1 cellular context compared by ENCODE assay signal in the genomic region with DNA sequence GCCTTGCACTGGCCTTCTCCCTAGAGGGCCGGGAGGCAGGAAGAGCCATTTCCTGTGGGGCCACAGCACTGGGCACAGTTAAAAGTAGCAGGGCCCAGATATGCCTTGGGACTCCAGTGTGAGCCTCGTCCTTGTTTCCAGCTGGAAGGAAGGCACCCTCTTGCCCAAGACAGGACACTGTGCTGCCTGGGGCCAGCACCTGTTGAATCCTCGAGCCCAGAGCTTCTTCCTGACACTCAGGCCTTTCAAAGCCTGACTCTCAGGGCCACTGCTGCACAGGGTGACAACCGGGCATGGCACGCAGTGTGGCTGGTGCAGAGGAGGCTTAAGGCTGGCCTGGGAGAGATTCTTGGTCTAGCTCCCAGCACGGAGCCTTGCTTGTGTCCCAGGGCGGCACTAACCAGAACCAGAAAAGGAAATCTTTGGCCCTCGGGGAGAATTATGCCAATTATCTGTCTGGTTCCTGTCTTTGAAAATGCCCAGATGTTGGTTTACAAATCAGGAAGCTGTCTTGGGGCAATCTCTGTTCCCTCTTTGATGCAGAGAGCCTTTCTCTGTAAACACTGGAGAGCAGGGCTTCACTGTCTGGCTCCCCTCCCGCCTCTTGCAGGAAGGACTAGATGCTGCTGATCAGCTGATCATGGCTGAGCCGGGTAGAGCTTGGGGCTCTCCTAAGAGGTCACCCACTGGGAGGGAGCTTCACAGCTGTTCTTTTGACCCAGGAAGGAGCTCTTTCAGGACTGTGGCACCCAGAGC.
TF ChIP-seq lines count a peak whose summit lies in the region.

No MANE protein-coding gene starts in this region.

TF ChIP-seq in IMR-90, 13 proteins besides CTCF, POLR2A, EP300 and RAD21 (continued from another document):
- TF ChIP-seq, protein P1, sequence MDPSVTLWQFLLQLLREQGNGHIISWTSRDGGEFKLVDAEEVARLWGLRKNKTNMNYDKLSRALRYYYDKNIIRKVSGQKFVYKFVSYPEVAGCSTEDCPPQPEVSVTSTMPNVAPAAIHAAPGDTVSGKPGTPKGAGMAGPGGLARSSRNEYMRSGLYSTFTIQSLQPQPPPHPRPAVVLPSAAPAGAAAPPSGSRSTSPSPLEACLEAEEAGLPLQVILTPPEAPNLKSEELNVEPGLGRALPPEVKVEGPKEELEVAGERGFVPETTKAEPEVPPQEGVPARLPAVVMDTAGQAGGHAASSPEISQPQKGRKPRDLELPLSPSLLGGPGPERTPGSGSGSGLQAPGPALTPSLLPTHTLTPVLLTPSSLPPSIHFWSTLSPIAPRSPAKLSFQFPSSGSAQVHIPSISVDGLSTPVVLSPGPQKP (IDR thresholded peaks at IDR 0.05; ENCODE audit: borderline replicate concordance, low read depth, low read length), result no peak
- TF ChIP-seq, protein P2, sequence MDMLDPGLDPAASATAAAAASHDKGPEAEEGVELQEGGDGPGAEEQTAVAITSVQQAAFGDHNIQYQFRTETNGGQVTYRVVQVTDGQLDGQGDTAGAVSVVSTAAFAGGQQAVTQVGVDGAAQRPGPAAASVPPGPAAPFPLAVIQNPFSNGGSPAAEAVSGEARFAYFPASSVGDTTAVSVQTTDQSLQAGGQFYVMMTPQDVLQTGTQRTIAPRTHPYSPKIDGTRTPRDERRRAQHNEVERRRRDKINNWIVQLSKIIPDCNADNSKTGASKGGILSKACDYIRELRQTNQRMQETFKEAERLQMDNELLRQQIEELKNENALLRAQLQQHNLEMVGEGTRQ (IDR thresholded peaks at IDR 0.05; ENCODE audit: low read depth, low read length), result no peak
- no peak for TF ChIP-seq MAZ (IDR thresholded peaks at IDR 0.05; ENCODE audit: borderline replicate concordance, low read depth, low read length)
- no peak for TF ChIP-seq SMC3 (IDR thresholded peaks at IDR 0.05; ENCODE audit: low read depth, low read length)
